In the genomic region with DNA sequence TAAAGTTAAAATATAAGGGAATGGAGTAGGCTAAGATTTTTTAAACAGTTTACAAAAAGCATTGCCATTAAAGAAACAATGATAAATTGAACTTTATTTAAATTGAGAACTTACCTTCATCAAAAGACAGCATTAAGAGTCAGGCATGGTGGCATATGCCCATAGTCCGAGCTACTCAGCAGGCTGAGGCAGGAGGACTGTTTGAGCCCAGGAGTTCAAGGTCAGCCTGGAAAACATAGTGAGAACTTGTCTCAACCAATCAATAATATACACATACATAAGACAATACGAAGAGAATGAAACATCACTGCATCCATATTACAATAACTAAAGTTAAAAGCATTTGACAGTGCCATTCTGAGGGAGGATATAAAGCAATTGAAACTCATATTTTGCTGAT, we compare ENCODE assay signal across 33 cellular contexts.
DNase-seq lines count a peak whose midpoint lies in the region; ATAC-seq, FAIRE-seq and TF ChIP-seq lines count a peak whose summit lies in the region.
"Had no signal": no experiment of that assay in that cellular context is flagged by ENCODE, and none has a peak within 500 bp of the region (broad histone marks: within the 10 kb centered on the region; RNA-seq: fewer than 3 reads in every experiment).

No MANE protein-coding gene starts in this region.

- H3K9me3 ChIP-seq in HepG2 (ENCODE audit: low read length) (no peaks in the 10 kb centered on the region), right lobe of liver (no peaks in the 10 kb centered on the region)
- H3K9me3 ChIP-seq: A549; BE2C; BLaER1; BLaER1 treated with 17β-estradiol and CSF1 and Interleukin-3, amounts not matched to agents 10 nM and 100 nM; Caco-2 had no signal

- H3K4me1 Mint-ChIP-seq in WTC11 = no peaks in the 10 kb centered on the region
- H3K4me1 Mint-ChIP-seq: B cell; CD14-positive monocyte; CD4-positive, alpha-beta memory T cell; CD4-positive, CD25-positive, alpha-beta regulatory T cell; CD8-positive, alpha-beta memory T cell had no signal

- no peak overlapping the region for H3K27ac ChIP-seq in HepG2 (ENCODE audit: extremely low read length, insufficient read depth, low read length)
- H3K27ac ChIP-seq in right lobe of liver = no peak overlapping the region
- H3K27ac ChIP-seq: 22Rv1; A549; BLaER1; BLaER1 treated with 17β-estradiol and CSF1 and Interleukin-3, amounts not matched to agents 10 nM and 100 nM; C4-2B had no signal

- H3K27me3 ChIP-seq in HepG2 (ENCODE audit: control insufficient read depth in 1 of 2, insufficient read depth in 2 of 2, low read length in 2 of 2) (no peaks in the 10 kb centered on the region), right lobe of liver (no peaks in the 10 kb centered on the region)
- H3K27me3 ChIP-seq: BE2C; BLaER1; BLaER1 treated with 17β-estradiol and CSF1 and Interleukin-3, amounts not matched to agents 10 nM and 100 nM had no signal

- peak; percentile 65 for DNase-seq in HepG2 (ENCODE audit: low spot score)
- DNase-seq in right lobe of liver = no peak
- no peak for DNase-seq in WTC11 (ENCODE audit: low spot score)
- DNase-seq: 8988T; ACHN; AML-193; BE2C; C1 segment of cervical spinal cord; Caco-2; Calu3; CD4-positive, alpha-beta memory T cell; CD4-positive, alpha-beta T cell; CD4-positive, CD25-positive, alpha-beta regulatory T cell; CD8-positive, alpha-beta memory T cell; CD8-positive, alpha-beta T cell; COR-L47; DMS 273 treated with DMSO at 0.1 percent for 48 hours; DMS153; DMS53; DMS79; DMS79 treated with DMSO at 0.1 percent for 48 hours; DND-41; EL had no signal

- ATAC-seq in HepG2 (peak; percentile 85), right lobe of liver (no peak), WTC11 (no peak), GM19397 (IDR thresholded peaks at IDR 0.05; ENCODE audit: unreplicated experiment) (no peak)
- ATAC-seq: A549; CD8-positive, alpha-beta T cell had no signal

- TF ChIP-seq POLR2A in HepG2 (IDR thresholded peaks at IDR 0.05; ENCODE audit: insufficient read depth in 1 of 2, low read depth in 2 of 2, low read length in 2 of 2) = no peak
- no peak for TF ChIP-seq POLR2A in right lobe of liver (IDR thresholded peaks at IDR 0.05)

- H3K27me3 Mint-ChIP-seq in WTC11 (ENCODE audit: low read depth) = no peaks in the 10 kb centered on the region
- H3K27me3 Mint-ChIP-seq: B cell; CD4-positive, alpha-beta T cell; CD4-positive, CD25-positive, alpha-beta regulatory T cell; CD8-positive, alpha-beta memory T cell had no signal

- POLR2A ChIA-PET in HepG2 (lab: Yijun Ruan, JAX) = no interaction called here
- POLR2A ChIA-PET in WTC11 (lab: Charles Lee) = no interaction called here

- no TSS peak for BruUV-seq in HepG2 (replicated peaks; lab: Mats Ljungman, UMichigan)

- 52% methylated on average over 2 of the region's 2 CpGs for WGBS in HepG2 (ENCODE audit: low lambda C conversion rate)
- WGBS in right lobe of liver (ENCODE audit: insufficient coverage, low coverage, low lambda C conversion rate, missing lambda C conversion rate) = 33% methylated on average over 2 of the region's 2 CpGs

- H3K36me3 ChIP-seq in HepG2 (replicated peaks in 1 of 2; ENCODE audit: control insufficient read depth in 1 of 2, insufficient read depth in 2 of 2, low read length in 2 of 2) = peaks cover 3 to 6% of the 10 kb centered on the region in 2 experiments; a peak in 3 of 5 replicates
- H3K36me3 ChIP-seq in right lobe of liver = no peaks in the 10 kb centered on the region
- H3K36me3 ChIP-seq: BE2C; BLaER1; BLaER1 treated with 17β-estradiol and CSF1 and Interleukin-3, amounts not matched to agents 10 nM and 100 nM had no signal

- no peak for FAIRE-seq in HepG2 (lab: Jason Lieb, UNC)
- FAIRE-seq: A204.1, A549, D721Med had no signal

- H3K4me3 ChIP-seq in HepG2 (replicated peaks in 1 of 3; ENCODE audit: insufficient read depth in 1 of 3, low read depth in 2 of 3, low read length in 3 of 3) = no peak overlapping the region
- no peak overlapping the region for H3K4me3 ChIP-seq in right lobe of liver
- H3K4me3 ChIP-seq: A549; BLaER1; BLaER1 treated with 17β-estradiol and CSF1 and Interleukin-3, amounts not matched to agents 10 nM and 100 nM had no signal

- no peak overlapping the region for H2AFZ ChIP-seq in HepG2 (ENCODE audit: low read length)

- no peak for TF ChIP-seq CTCF in HepG2 (CRISPR knock-in tag; IDR thresholded peaks at IDR 0.05)
- TF ChIP-seq CTCF in right lobe of liver (IDR thresholded peaks at IDR 0.05) = no peak
- no peak for TF ChIP-seq CTCF in WTC11 (IDR thresholded peaks at IDR 0.05)

- peaks cover 2% of the 10 kb centered on the region; the same call in 1 of the 2 replicates for H3K36me3 Mint-ChIP-seq in WTC11
- H3K36me3 Mint-ChIP-seq: CD14-positive monocyte; CD4-positive, alpha-beta memory T cell; CD4-positive, CD25-positive, alpha-beta regulatory T cell; CD8-positive, alpha-beta memory T cell; CD8-positive, alpha-beta T cell had no signal

- no peaks in the 10 kb centered on the region for H3K79me2 ChIP-seq in HepG2 (ENCODE audit: insufficient read depth, low read length)

- H3K4me2 ChIP-seq in HepG2 (ENCODE audit: low read depth, low read length) = no peak overlapping the region
- H3K4me2 ChIP-seq: A549; BLaER1; BLaER1 treated with 17β-estradiol and CSF1 and Interleukin-3, amounts not matched to agents 10 nM and 100 nM had no signal

- H3K9me3 Mint-ChIP-seq in WTC11 = no peaks in the 10 kb centered on the region

- intact Hi-C loops in HepG2 (cut with micrococcal nuclease; ENCODE audit: unreplicated experiment) = no loop called here
- intact Hi-C loops in right lobe of liver (cut with DNase I) = no loop called here

- H3K4me1 ChIP-seq in HepG2 (ENCODE audit: insufficient read depth, low read length) = peaks cover 16% of the 10 kb centered on the region
- H3K4me1 ChIP-seq in right lobe of liver = no peaks in the 10 kb centered on the region
- H3K4me1 ChIP-seq: A549; BE2C; BLaER1; BLaER1 treated with 17β-estradiol and CSF1 and Interleukin-3, amounts not matched to agents 10 nM and 100 nM; Caco-2 had no signal

- no peak for TF ChIP-seq RAD21 in HepG2 (CRISPR knock-in tag; IDR thresholded peaks at IDR 0.05)

- in situ Hi-C loops in HepG2 (cut with HindIII; ENCODE audit: extremely low pct_ligation_motif_present, low pct_unique_long_range_greater_than_20kb) = no loop called here

- H3K9ac ChIP-seq in HepG2 (ENCODE audit: insufficient read depth, low read depth, low read length) = no peak overlapping the region
- H3K9ac ChIP-seq: BLaER1; BLaER1 treated with 17β-estradiol and CSF1 and Interleukin-3, amounts not matched to agents 10 nM and 100 nM had no signal

- H3K4me3 Mint-ChIP-seq in WTC11 = no peak overlapping the region
- H3K4me3 Mint-ChIP-seq: B cell; CD14-positive monocyte; CD4-positive, alpha-beta memory T cell; CD4-positive, alpha-beta T cell; CD8-positive, alpha-beta memory T cell; CD8-positive, alpha-beta T cell had no signal

- no peaks in the 10 kb centered on the region for H4K20me1 ChIP-seq in HepG2 (ENCODE audit: insufficient read depth, low read length)
- H4K20me1 ChIP-seq: BLaER1; BLaER1 treated with 17β-estradiol and CSF1 and Interleukin-3, amounts not matched to agents 10 nM and 100 nM had no signal

- CTCF ChIA-PET in HepG2 (lab: Yijun Ruan, JAX; ENCODE audit: low intra/inter-chr PET ratio, low total read pairs) = no interaction called here
- CTCF ChIA-PET in WTC11 (lab: Charles Lee) = no interaction called here

- no peak overlapping the region for H3K27ac Mint-ChIP-seq in WTC11
- H3K27ac Mint-ChIP-seq: B cell; CD14-positive monocyte; CD4-positive, alpha-beta memory T cell; CD4-positive, alpha-beta T cell; CD8-positive, alpha-beta T cell had no signal

- peak in 1 of 2 experiments; percentile 37; a peak in 1 of 4 replicates for TF ChIP-seq EP300 in HepG2 (IDR thresholded peaks at IDR 0.05; ENCODE audit: low read depth in 2 of 2, low read length in 2 of 2)
- no peak for TF ChIP-seq EP300 in HepG2 (CRISPR knock-in tag; IDR thresholded peaks at IDR 0.05; ENCODE audit: borderline replicate concordance)

TF ChIP-seq in HepG2, 621 proteins besides CTCF, POLR2A, EP300 and RAD21 (continues in another document):
- peak; percentile 46; the same call in 1 of the 2 replicates for TF ChIP-seq KAT2B (IDR thresholded peaks at IDR 0.05; ENCODE audit: borderline replicate concordance, low read depth, low read length)
- TF ChIP-seq HOXD1 (CRISPR knock-in tag; IDR thresholded peaks at IDR 0.05) = no peak

TF ChIP-seq in WTC11, 78 proteins besides CTCF, POLR2A, EP300 and RAD21:
- TF ChIP-seq GABPB1 (CRISPR knock-in tag; IDR thresholded peaks at IDR 0.05) = peak; percentile 25; the same call in 1 of the 2 replicates
- TF ChIP-seq ZNF121 (CRISPR knock-in tag; IDR thresholded peaks at IDR 0.05) = no peak
